Comparison of ENCODE assay signal across 8 cellular contexts in genomic region chr19:55384576-55385235, GRCh38. TPM values are rescaled to one million over a fixed set of nuclear protein-coding genes. Genes with fewer than 3 reads are reported as not detected.
A peak's percentile ranks its signal among the peaks of the same experiment; 100 is the strongest.
DNase-seq lines count a peak whose midpoint lies in the region; ATAC-seq and TF ChIP-seq lines count a peak whose summit lies in the region.

No MANE protein-coding gene starts in this region.

- H3K36me3 ChIP-seq in RWPE2 (ENCODE audit: low read depth), result peaks cover 43% of the 10 kb centered on the region
- peaks cover 34% of the 10 kb centered on the region for H3K36me3 ChIP-seq in mesodermal cell (ENCODE audit: control insufficient read depth, insufficient read depth, low read length)
- H3K36me3 ChIP-seq in tibial nerve, result peaks cover 0 to 29% (median 12%) of the 10 kb centered on the region in 3 donors

- DNase-seq in GF-D8 (lab: John Stamatoyannopoulos, UW) (peak; percentile 22), RWPE2 (ENCODE audit: low spot score) (no peak), tibial nerve (ENCODE audit: low spot score in 2 of 2) (peak in 1 of 2 donors; percentile 14), 8988T (no peak)

- H3K27ac ChIP-seq in RWPE2 (ENCODE audit: poor library complexity, severe bottlenecking), result peak overlapping the region; percentile 93
- H3K27ac ChIP-seq in cingulate gyrus (ENCODE audit: low read depth, low read length), result peak overlapping the region; percentile 96
- H3K27ac ChIP-seq in mesodermal cell (ENCODE audit: low read depth, low read length, severe bottlenecking), result peak overlapping the region; percentile 92
- H3K27ac ChIP-seq in tibial nerve, result peak overlapping the region; percentile 79 to 97 (median 92)

- ATAC-seq in HG03354 (IDR thresholded peaks at IDR 0.05; ENCODE audit: poor library complexity, severe bottlenecking, unreplicated experiment) (peak; percentile 4), RWPE2 (ENCODE audit: low read depth) (peak; percentile 13), HG03571 (IDR thresholded peaks at IDR 0.05; ENCODE audit: unreplicated experiment) (no peak)

- peak overlapping the region; percentile 73 for H3K4me3 ChIP-seq in RWPE2 (ENCODE audit: severe bottlenecking)
- peak overlapping the region; percentile 97 for H3K4me3 ChIP-seq in mesodermal cell (ENCODE audit: extremely low read depth, insufficient read depth, low read length, poor library complexity, severe bottlenecking)
- H3K4me3 ChIP-seq in tibial nerve, result peak overlapping the region; percentile 69 to 95 (median 92)

- H3K9me3 ChIP-seq in RWPE2 (ENCODE audit: severe bottlenecking) (no peaks in the 10 kb centered on the region), mesodermal cell (ENCODE audit: control insufficient read depth, low read length) (no peaks in the 10 kb centered on the region), tibial nerve (no peaks in the 10 kb centered on the region)

- TF ChIP-seq CTCF in RWPE2 (IDR thresholded peaks at IDR 0.05; ENCODE audit: poor library complexity, severe bottlenecking) (no peak), tibial nerve (IDR thresholded peaks at IDR 0.05) (no peak)

- WGBS in mesodermal cell (ENCODE audit: insufficient coverage in 2 of 2), 2 experiments, result 76 to 82% methylated on average over 27 of the region's 27 CpGs
- 33 to 47% methylated on average over 17 to 25 of the region's 27 CpGs for WGBS in tibial nerve, 2 donors

- no peak for TF ChIP-seq POLR2A in tibial nerve (IDR thresholded peaks at IDR 0.05)

- H3K27me3 ChIP-seq in RWPE2 (ENCODE audit: insufficient read depth, poor library complexity, severe bottlenecking) (no peaks in the 10 kb centered on the region), tibial nerve (no peaks in the 10 kb centered on the region)

- TF ChIP-seq EP300 in tibial nerve (IDR thresholded peaks at IDR 0.05), result no peak

- H3K4me1 ChIP-seq in RWPE2 (ENCODE audit: insufficient read depth, poor library complexity, severe bottlenecking) (peaks cover 9% of the 10 kb centered on the region), mesodermal cell (ENCODE audit: control insufficient read depth, insufficient read depth, low read length, poor library complexity, severe bottlenecking) (peaks cover 36% of the 10 kb centered on the region), tibial nerve (peaks cover 0 to 53% (median 37%) of the 10 kb centered on the region in 4 donors)

RNA-seq across cellular contexts. Expression of gene TMEM238, which starts 0.6 kb away (rescaled TPM):
- not detected for polyA plus RNA-seq in mesodermal cell (2013, experiment 1 of 2)
- not detected for polyA plus RNA-seq in mesodermal cell (2013, experiment 2 of 2)
- total RNA-seq in tibial nerve, result 1 to 10 TPM in 2 of 4 donors, under 1 TPM in 2; 0.63 to 7.5 (median 2.6) TPM

RNA-seq across cellular contexts. Expression of gene RPL28, which starts 1.0 kb away (rescaled TPM):
- polyA plus RNA-seq in mesodermal cell (2013, experiment 1 of 2), result 2,245 TPM
- 1,934 TPM for polyA plus RNA-seq in mesodermal cell (2013, experiment 2 of 2)
- 100 to 1,000 TPM; 266 to 574 (median 354) TPM for total RNA-seq in tibial nerve

RNA-seq across cellular contexts. Expression of gene TMEM190, which starts 8.1 kb away (rescaled TPM):
- polyA plus RNA-seq in mesodermal cell (2013, experiment 1 of 2), result 1.8 TPM
- polyA plus RNA-seq in mesodermal cell (2013, experiment 2 of 2), result 3.9 TPM
- 1 to 10 TPM in 1 of 4 donors, not detected in 3; 2.7 TPM for total RNA-seq in tibial nerve

RNA-seq across cellular contexts. Expression of gene IL11, which starts 14.4 kb away (rescaled TPM):
- polyA plus RNA-seq in mesodermal cell (2013, experiment 1 of 2), result 33.4 TPM
- 27.1 TPM for polyA plus RNA-seq in mesodermal cell (2013, experiment 2 of 2)
- under 1 TPM in 1 of 4 donors, not detected in 3; 0.21 TPM for total RNA-seq in tibial nerve

RNA-seq across cellular contexts. Expression of gene GARIN5B, which starts 21.6 kb away (rescaled TPM):
- 0.44 TPM for polyA plus RNA-seq in mesodermal cell (2013, experiment 1 of 2)
- 0.20 TPM for polyA plus RNA-seq in mesodermal cell (2013, experiment 2 of 2)
- total RNA-seq in tibial nerve, result not detected
